In the genomic region with DNA sequence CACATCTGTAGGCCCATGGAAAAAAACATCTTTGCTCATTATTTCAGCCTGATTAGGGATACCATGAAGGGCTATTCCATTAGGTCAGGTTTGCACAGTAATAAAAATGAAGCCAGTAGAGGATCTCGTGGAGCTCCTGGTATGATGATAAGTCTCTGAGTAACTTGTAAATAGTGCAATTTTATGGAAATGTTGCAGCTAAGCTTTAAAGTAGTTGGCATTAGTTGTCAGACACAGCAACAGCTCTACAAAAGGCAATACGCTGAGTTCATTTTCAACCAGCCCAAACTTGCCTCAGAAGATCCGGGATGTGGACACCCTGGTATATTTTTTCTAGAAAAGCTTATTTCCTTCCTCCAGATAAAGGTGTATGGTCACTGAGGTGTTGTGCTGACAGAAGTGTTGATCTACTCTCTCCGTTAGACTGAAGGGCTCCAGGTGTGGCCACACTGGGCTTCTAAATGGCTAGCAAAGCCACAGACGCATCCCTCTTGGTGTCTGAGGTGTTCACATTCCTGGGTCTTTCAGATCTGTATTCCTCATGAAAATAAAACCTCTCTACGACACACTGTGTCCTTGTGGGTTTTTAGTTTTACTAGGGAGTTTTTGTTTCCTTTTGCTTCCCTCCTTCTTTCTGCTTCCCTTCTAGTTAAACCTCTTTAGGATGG, we compare ENCODE assay signal across 19 cellular contexts.
"Had no signal": no experiment of that assay in that cellular context is flagged by ENCODE, and none has a peak within 500 bp of the region (broad histone marks: within the 10 kb centered on the region; RNA-seq: fewer than 3 reads in every experiment).

No MANE protein-coding gene starts in this region.

- H3K4me3 ChIP-seq: dorsolateral prefrontal cortex, gastroesophageal sphincter, heart left ventricle, prostate gland, spleen, upper lobe of left lung had no signal

- H3K27ac ChIP-seq: upper lobe of left lung had no signal

- H3K4me1 ChIP-seq: prostate gland, upper lobe of left lung had no signal

- H3K4me1 Mint-ChIP-seq: activated CD4-positive, alpha-beta T cell treated with anti-CD3 and anti-CD28 coated beads for 36 hours; immature natural killer cell; stimulated activated memory B cell treated with anti-CD40 and anti-IgM and Interleukin-4, amounts not matched to agents 10 μg/mL and 1 μg/mL and 100 μg/mL, for 72 hours had no signal

- H3K36me3 ChIP-seq: gastroesophageal sphincter, heart left ventricle, prostate gland, spleen, thoracic aorta, upper lobe of left lung had no signal

- H3K27me3 ChIP-seq: dorsolateral prefrontal cortex, gastroesophageal sphincter, heart left ventricle, spleen, upper lobe of left lung had no signal

- H3K9me3 ChIP-seq: gastroesophageal sphincter, heart left ventricle, prostate gland, spleen, thoracic aorta, upper lobe of left lung had no signal

- H3K4me3 Mint-ChIP-seq: activated CD4-positive, alpha-beta T cell treated with anti-CD3 and anti-CD28 coated beads for 36 hours; activated naive CD8-positive, alpha-beta T cell; immature natural killer cell; stimulated activated memory B cell treated with anti-CD40 and anti-IgM and Interleukin-4, amounts not matched to agents 10 μg/mL and 1 μg/mL and 100 μg/mL, for 72 hours; T-helper 2 cell treated with Interferon-gamma antibody and Interleukin-4, amounts not matched to agents 5 μg/mL and 100 μg/mL, for 36 hours; WTC11 had no signal

- H3K36me3 Mint-ChIP-seq: activated naive CD8-positive, alpha-beta T cell; immature natural killer cell; stimulated activated memory B cell treated with anti-CD40 and anti-IgM and Interleukin-4, amounts not matched to agents 10 μg/mL and 1 μg/mL and 100 μg/mL, for 72 hours; WTC11 had no signal

- FAIRE-seq: TTC549 had no signal

- DNase-seq: activated CD4-positive, alpha-beta T cell treated with anti-CD3 and anti-CD28 coated beads for 36 hours; activated CD4-positive, alpha-beta T cell treated with anti-CD3 and anti-CD28 coated beads, Interleukin-2, amount 50 U/mL, for 48 hours; activated gamma-delta T cell; caudate nucleus; dorsolateral prefrontal cortex; erythroblast; heart left ventricle; immature natural killer cell; spleen; stimulated activated CD4-positive, alpha-beta T cell treated with anti-CD3 and anti-CD28 coated beads, Interleukin-4, amount 100 ng/mL, for 4 hours; upper lobe of left lung had no signal

- H3K27me3 Mint-ChIP-seq: stimulated activated memory B cell treated with anti-CD40 and anti-IgM and Interleukin-4, amounts not matched to agents 10 μg/mL and 1 μg/mL and 100 μg/mL, for 72 hours had no signal

- ATAC-seq: activated CD4-positive, alpha-beta T cell treated with anti-CD3 and anti-CD28 coated beads for 36 hours; gastroesophageal sphincter; heart left ventricle; stimulated activated memory B cell treated with anti-CD40 and anti-IgM and Interleukin-4, amounts not matched to agents 10 μg/mL and 1 μg/mL and 100 μg/mL, for 72 hours; WTC11 had no signal

- H3K9me3 Mint-ChIP-seq: immature natural killer cell; stimulated activated memory B cell treated with anti-CD40 and anti-IgM and Interleukin-4, amounts not matched to agents 10 μg/mL and 1 μg/mL and 100 μg/mL, for 72 hours; T-helper 2 cell treated with Interferon-gamma antibody and Interleukin-4, amounts not matched to agents 5 μg/mL and 100 μg/mL, for 36 hours; WTC11 had no signal

- H3K27ac Mint-ChIP-seq: activated CD4-positive, alpha-beta T cell treated with anti-CD3 and anti-CD28 coated beads for 36 hours; activated naive CD8-positive, alpha-beta T cell; immature natural killer cell; stimulated activated memory B cell treated with anti-CD40 and anti-IgM and Interleukin-4, amounts not matched to agents 10 μg/mL and 1 μg/mL and 100 μg/mL, for 72 hours; T-helper 2 cell treated with Interferon-gamma antibody and Interleukin-4, amounts not matched to agents 5 μg/mL and 100 μg/mL, for 36 hours; WTC11 had no signal
